In genomic region chr5:80569961-80570786, GRCh38 we compare ENCODE assay signal across 8 cellular contexts. TPM values are rescaled to one million over a fixed set of nuclear protein-coding genes. Genes with fewer than 3 reads are reported as not detected.
DNase-seq lines count a peak whose midpoint lies in the region; ATAC-seq and TF ChIP-seq lines count a peak whose summit lies in the region.

TSS of gene ANKRD34B (minus strand) at chr5:80570280. CDS start at chr5:80560019, 10,261 bp downstream.

- DNase-seq in activated CD4-positive, alpha-beta T cell treated with anti-CD3 and anti-CD28 coated beads for 24 hours (ENCODE audit: low read depth in 2 of 2): peak; percentile 1 to 22
- DNase-seq in activated CD4-positive, alpha-beta T cell treated with anti-CD3 and anti-CD28 coated beads, Interleukin-2, amount 50 U/mL, for 1 hour: no peak
- DNase-seq in NCI-H1694 treated with DMSO at 0.1 percent for 48 hours (lab: John Stamatoyannopoulos, UW) (peak; percentile 9), brain microvascular endothelial cell (no peak), left kidney (ENCODE audit: low read depth, low spot score) (peak; percentile 78), mesenteric fat pad (ENCODE audit: low spot score) (no peak), HCEC 1CT (no peak)
- peak; percentile 48 for DNase-seq in stimulated activated naive CD8-positive, alpha-beta T cell treated with anti-CD3 and anti-CD28 coated beads, Interleukin-15, Interleukin-2, amounts not matched to agents 100 U/mL and 50 U/mL, for 24 hours

- TF ChIP-seq CTCF in brain microvascular endothelial cell (IDR thresholded peaks at IDR 0.05; ENCODE audit: low read depth, low read length, missing control alignments): no peak

- peak within 1 kb of the TSS; percentile 42 for H3K4me3 ChIP-seq in brain microvascular endothelial cell (ENCODE audit: low read depth, low read length)

- peaks cover 24% of the 10 kb centered on the region for H3K27me3 ChIP-seq in brain microvascular endothelial cell (replicated peaks)

- peak; percentile 75 for ATAC-seq in stimulated activated naive CD8-positive, alpha-beta T cell treated with anti-CD3 and anti-CD28 coated beads, Interleukin-15, Interleukin-2, amounts not matched to agents 100 U/mL and 50 U/mL, for 24 hours

- in situ Hi-C loops in brain microvascular endothelial cell (cut with HindIII; ENCODE audit: low pct_ligation_motif_present, low sequenced_read_pairs): no loop called here

- H3K27ac ChIP-seq in brain microvascular endothelial cell: no peak within 1 kb of the TSS

- H3K36me3 ChIP-seq in brain microvascular endothelial cell (replicated peaks): no peaks in the 10 kb centered on the region

RNA-seq across cellular contexts. Expression of gene ANKRD34B, which starts in this region (rescaled TPM):
- 0.10 TPM for total RNA-seq in mesenteric fat pad

Comparison
In these comparisons a context has a peak if more than half of its experiments do, and no peak if none do; other contexts are left out.
1. DNase-seq: peak in activated CD4-positive, alpha-beta T cell treated with anti-CD3 and anti-CD28 coated beads for 24 hours (2 of 2), NCI-H1694 treated with DMSO at 0.1 percent for 48 hours (single experiment), left kidney (single experiment) and stimulated activated naive CD8-positive, alpha-beta T cell treated with anti-CD3 and anti-CD28 coated beads, Interleukin-15, Interleukin-2, amounts not matched to agents 100 U/mL and 50 U/mL, for 24 hours (single experiment); none in activated CD4-positive, alpha-beta T cell treated with anti-CD3 and anti-CD28 coated beads, Interleukin-2, amount 50 U/mL, for 1 hour (single experiment), brain microvascular endothelial cell (single experiment), mesenteric fat pad (single experiment) and HCEC 1CT (single experiment).